8 cellular contexts compared by ENCODE assay signal in the genomic region with DNA sequence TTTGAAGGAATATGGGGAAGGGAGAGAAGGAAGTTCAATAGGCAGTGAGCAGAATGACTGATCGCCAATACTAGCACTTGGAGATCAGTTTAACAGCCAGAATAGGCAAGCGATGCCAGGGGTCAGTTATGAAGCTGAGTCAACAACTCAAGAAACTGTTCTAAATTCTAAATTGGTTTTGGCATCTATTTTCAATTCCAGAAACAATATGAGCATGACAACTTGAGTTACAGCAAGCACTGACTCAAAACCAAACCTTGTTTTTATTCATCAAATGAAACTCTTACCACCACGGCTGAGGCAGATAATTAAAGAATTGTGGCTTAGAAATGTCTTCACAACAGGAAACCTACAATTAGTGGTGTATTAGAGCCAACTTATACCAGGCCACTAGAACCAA.
A peak's percentile ranks its signal among the peaks of the same experiment; 100 is the strongest.
DNase-seq lines count a peak whose midpoint lies in the region; ATAC-seq and TF ChIP-seq lines count a peak whose summit lies in the region.

No MANE protein-coding gene starts in this region.

- H3K79me2 ChIP-seq in MM.1S (ENCODE audit: low read length) = 0 out of 2 replicates have a peak, but pooled peaks cover 3% of the 10 kb centered on the region

- peak; percentile 83 for ATAC-seq in GM18502 (IDR thresholded peaks at IDR 0.05; ENCODE audit: poor library complexity, unreplicated experiment)
- peak; percentile 86 for ATAC-seq in GM21576 (IDR thresholded peaks at IDR 0.05; ENCODE audit: unreplicated experiment)

- H3K4me1 ChIP-seq in MM.1S (ENCODE audit: low read length) = peaks cover 29% of the 10 kb centered on the region

- peak overlapping the region; percentile 44 for H3K9ac ChIP-seq in MM.1S (ENCODE audit: low read length)

- DNase-seq in MM.1S (peak; percentile 77), fibroblast of gingiva (ENCODE audit: low read depth) (peak; percentile 25), NCI-H226 (no peak), H4 (ENCODE audit: low spot score) (no peak), ecto neural progenitor cell (ENCODE audit: low spot score) (no peak), GM19240 (ENCODE audit: insufficient read length, low spot score) (no peak)

- H3K9me3 ChIP-seq in MM.1S (replicated peaks; ENCODE audit: insufficient read depth, low read length) = no peaks in the 10 kb centered on the region

- H3K9me2 ChIP-seq in MM.1S (replicated peaks; ENCODE audit: insufficient read depth, low read length) = no peaks in the 10 kb centered on the region

- no peaks in the 10 kb centered on the region for H3K27me3 ChIP-seq in MM.1S (replicated peaks; ENCODE audit: insufficient read depth, low read length)

- no peak for TF ChIP-seq CTCF in MM.1S (IDR thresholded peaks at IDR 0.05; ENCODE audit: low read length)

- H3K4me2 ChIP-seq in MM.1S (ENCODE audit: low read depth, low read length) = peak overlapping the region; percentile 94

- H3K36me3 ChIP-seq in MM.1S (replicated peaks; ENCODE audit: insufficient read depth, low read length) = no peaks in the 10 kb centered on the region

- H3F3A ChIP-seq in MM.1S (ENCODE audit: insufficient read depth, low read length) = peaks cover 22% of the 10 kb centered on the region

- peak overlapping the region; percentile 90 for H3K27ac ChIP-seq in MM.1S (ENCODE audit: low read length)

- H3K4me3 ChIP-seq in MM.1S (ENCODE audit: low read length) = peak overlapping the region; percentile 56

- 0 out of 2 replicates have a peak overlapping the region, but pooled peaks have one; percentile 22 for H2AFZ ChIP-seq in MM.1S (ENCODE audit: low read length)

- no peaks in the 10 kb centered on the region for H4K20me1 ChIP-seq in MM.1S (ENCODE audit: insufficient read depth, low read length)

Comparison
In these comparisons a context has a peak if more than half of its experiments do, and no peak if none do; other contexts are left out.
1. DNase-seq: peak in MM.1S (single experiment) and fibroblast of gingiva (single experiment); none in NCI-H226 (single experiment), H4 (single experiment), ecto neural progenitor cell (single experiment) and GM19240 (single experiment).